Comparison of ENCODE assay signal across 17 cellular contexts in the genomic region with DNA sequence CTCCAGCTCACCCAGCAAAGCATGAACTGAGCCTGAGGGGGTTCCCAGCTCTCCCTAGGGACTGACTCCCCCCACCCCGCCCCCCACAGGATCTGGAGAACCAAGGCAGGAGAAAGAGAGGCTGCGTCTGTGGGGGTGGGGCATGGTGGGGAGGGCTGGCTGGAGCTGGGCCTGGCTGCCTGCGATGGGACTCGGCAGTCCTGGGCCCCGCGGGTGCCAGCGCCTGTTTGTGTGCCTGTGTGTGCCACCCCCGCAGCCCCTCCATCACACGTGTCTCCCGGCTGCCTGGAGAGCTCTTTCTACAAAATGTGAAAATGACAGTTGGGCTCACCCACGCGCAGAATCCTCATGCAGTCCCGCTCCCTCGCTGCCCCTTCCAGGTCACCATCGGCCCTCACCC. TPM values are rescaled to one million over a fixed set of nuclear protein-coding genes. Genes with fewer than 3 reads are reported as not detected.
DNase-seq lines count a peak whose midpoint lies in the region; ATAC-seq and TF ChIP-seq lines count a peak whose summit lies in the region.
"Had no signal": no experiment of that assay in that cellular context is flagged by ENCODE, and none has a peak within 500 bp of the region (broad histone marks: within the 10 kb centered on the region; RNA-seq: fewer than 3 reads in every experiment).

No MANE protein-coding gene starts in this region.

- no peak overlapping the region for H3K27ac Mint-ChIP-seq in activated naive CD4-positive, alpha-beta T cell treated with anti-CD3 and anti-CD28 coated beads, Interleukin-2, amount 10 ng/mL, durations not matched to agents 7 days and 5 days
- H3K27ac Mint-ChIP-seq in stimulated activated naive B cell treated with anti-CD40 and anti-IgM and Interleukin-4, amounts not matched to agents 10 μg/mL and 1 μg/mL and 100 μg/mL, for 72 hours, result no peak overlapping the region
- H3K27ac Mint-ChIP-seq: nephron had no signal

- H3K27ac ChIP-seq in OCI-LY7 (ENCODE audit: low read depth, low read length, poor library complexity, severe bottlenecking), result no peak overlapping the region
- H3K27ac ChIP-seq: gastrocnemius medialis, RWPE1, tibial artery had no signal

- peaks cover 52% of the 10 kb centered on the region for H3K27me3 Mint-ChIP-seq in activated naive CD4-positive, alpha-beta T cell treated with anti-CD3 and anti-CD28 coated beads, Interleukin-2, amount 10 ng/mL, durations not matched to agents 7 days and 5 days
- H3K27me3 Mint-ChIP-seq in stimulated activated naive B cell treated with anti-CD40 and anti-IgM and Interleukin-4, amounts not matched to agents 10 μg/mL and 1 μg/mL and 100 μg/mL, for 72 hours, result peaks cover 51 to 74% of the 10 kb centered on the region in 2 donors

- intact Hi-C loops in OCI-LY7 (cut with micrococcal nuclease; ENCODE audit: unreplicated experiment), result no loop called here

- no peaks in the 10 kb centered on the region for H3K36me3 ChIP-seq in OCI-LY7 (ENCODE audit: insufficient read depth, low read length)
- H3K36me3 ChIP-seq: gastrocnemius medialis, tibial artery had no signal

- POLR2A ChIA-PET in OCI-LY7 (lab: Charles Lee), result no interaction called here

- H3K4me3 ChIP-seq in OCI-LY7 (ENCODE audit: low read depth, low read length, poor library complexity, severe bottlenecking), result no peak overlapping the region
- H3K4me3 ChIP-seq: gastrocnemius medialis, tibial artery had no signal

- H3K9me3 ChIP-seq in OCI-LY7 (ENCODE audit: low read length), result no peaks in the 10 kb centered on the region
- H3K9me3 ChIP-seq: gastrocnemius medialis, tibial artery had no signal

- no TSS peak for BruUV-seq in OCI-LY7 (replicated peaks; lab: Mats Ljungman, UMichigan)

- H3K9me2 ChIP-seq in OCI-LY7 (ENCODE audit: insufficient read depth, low read length), result no peaks in the 10 kb centered on the region

- peaks cover 22% of the 10 kb centered on the region for H3K4me1 ChIP-seq in OCI-LY7 (ENCODE audit: insufficient read depth, low read length, poor library complexity, severe bottlenecking)
- H3K4me1 ChIP-seq: gastrocnemius medialis had no signal

- TF ChIP-seq CTCF in OCI-LY7 (conservative IDR thresholded peaks at IDR 0.05; ENCODE audit: low read length), result no peak

- H3K79me2 ChIP-seq in OCI-LY7 (ENCODE audit: insufficient read depth, low read depth, low read length), result no peaks in the 10 kb centered on the region

- H3K36me3 Mint-ChIP-seq in activated naive CD4-positive, alpha-beta T cell treated with anti-CD3 and anti-CD28 coated beads, Interleukin-2, amount 10 ng/mL, durations not matched to agents 7 days and 5 days, result peaks cover 2% of the 10 kb centered on the region
- peaks cover 0 to 2% of the 10 kb centered on the region in 2 donors for H3K36me3 Mint-ChIP-seq in stimulated activated naive B cell treated with anti-CD40 and anti-IgM and Interleukin-4, amounts not matched to agents 10 μg/mL and 1 μg/mL and 100 μg/mL, for 72 hours

- H3K4me1 Mint-ChIP-seq in activated naive CD4-positive, alpha-beta T cell treated with anti-CD3 and anti-CD28 coated beads, Interleukin-2, amount 10 ng/mL, durations not matched to agents 7 days and 5 days, result peaks cover 33% of the 10 kb centered on the region
- peaks cover 12 to 22% of the 10 kb centered on the region in 2 donors for H3K4me1 Mint-ChIP-seq in stimulated activated naive B cell treated with anti-CD40 and anti-IgM and Interleukin-4, amounts not matched to agents 10 μg/mL and 1 μg/mL and 100 μg/mL, for 72 hours

- H3K9me3 Mint-ChIP-seq in activated naive CD4-positive, alpha-beta T cell treated with anti-CD3 and anti-CD28 coated beads, Interleukin-2, amount 10 ng/mL, durations not matched to agents 7 days and 5 days, result peaks cover 5% of the 10 kb centered on the region
- peaks cover 3 to 8% of the 10 kb centered on the region in 2 donors for H3K9me3 Mint-ChIP-seq in stimulated activated naive B cell treated with anti-CD40 and anti-IgM and Interleukin-4, amounts not matched to agents 10 μg/mL and 1 μg/mL and 100 μg/mL, for 72 hours

- 0 out of 2 replicates have a peak overlapping the region, but pooled peaks have one; percentile 12 for H3K4me2 ChIP-seq in OCI-LY7 (ENCODE audit: low read length)

- peak; percentile 32 for DNase-seq in activated naive CD4-positive, alpha-beta T cell treated with Interleukin-2 at 50 U/mL for 16 hours
- no peak for DNase-seq in activated naive CD4-positive, alpha-beta T cell treated with anti-CD3 and anti-CD28 coated beads, Interleukin-2, amount 10 ng/mL, durations not matched to agents 7 days and 5 days
- DNase-seq in OCI-LY7 (ENCODE audit: low spot score), result no peak
- DNase-seq in left kidney (ENCODE audit: low read depth, low spot score), result peak; percentile 45
- DNase-seq in stimulated activated naive B cell treated with anti-CD40 and anti-IgM and Interleukin-4, amounts not matched to agents 10 μg/mL and 1 μg/mL and 100 μg/mL, for 72 hours, result no peak
- DNase-seq in left lobe of liver (ENCODE audit: low spot score), result no peak
- DNase-seq: central memory CD4-positive, alpha-beta T cell; gastrocnemius medialis; GOT3; Karpas-422; mesendoderm; NCI-H2081; tibial artery had no signal

- CTCF ChIA-PET in activated naive CD4-positive, alpha-beta T cell treated with anti-CD3 and anti-CD28 coated beads, Interleukin-2, amount 10 ng/mL, durations not matched to agents 7 days and 5 days (lab: Charles Lee), result interaction anchor here (1.1 kb wide), 1 partner anchor 408 kb away, joined by 3 read pairs; no protein-coding TSS in a partner anchor
- CTCF ChIA-PET in OCI-LY7 (lab: Charles Lee; ENCODE audit: unreplicated experiment), result interaction anchor here (0.7 kb wide), 1 partner anchor 97 kb away, joined by 3 read pairs; the partner anchor contains the start of gene ATF4

- no peaks in the 10 kb centered on the region for H4K20me1 ChIP-seq in OCI-LY7 (ENCODE audit: insufficient read depth, low read length)

- H3K4me3 Mint-ChIP-seq in activated naive CD4-positive, alpha-beta T cell treated with anti-CD3 and anti-CD28 coated beads, Interleukin-2, amount 10 ng/mL, durations not matched to agents 7 days and 5 days, result no peak overlapping the region
- peak overlapping the region in 1 of 2 donors; percentile 8 for H3K4me3 Mint-ChIP-seq in stimulated activated naive B cell treated with anti-CD40 and anti-IgM and Interleukin-4, amounts not matched to agents 10 μg/mL and 1 μg/mL and 100 μg/mL, for 72 hours
- H3K4me3 Mint-ChIP-seq: nephron had no signal

- H2AFZ ChIP-seq in OCI-LY7 (ENCODE audit: low read length), result no peak overlapping the region

- peak; percentile 44 to 64 for ATAC-seq in stimulated activated naive B cell treated with anti-CD40 and anti-IgM and Interleukin-4, amounts not matched to agents 10 μg/mL and 1 μg/mL and 100 μg/mL, for 72 hours (replicated peaks)
- ATAC-seq in GM21390 (IDR thresholded peaks at IDR 0.05; ENCODE audit: unreplicated experiment) (no peak), left lobe of liver (no peak), GM19467 (IDR thresholded peaks at IDR 0.05; ENCODE audit: unreplicated experiment) (no peak)
- ATAC-seq: gastrocnemius medialis had no signal

RNA-seq across cellular contexts. Expression of gene CACNA1I, which starts 46.8 kb away (rescaled TPM):
- 0.03 TPM in 2 replicates for total RNA-seq in OCI-LY7 (2014; rRNA removed; shearing (Covaris generic))
- total RNA-seq in OCI-LY7 (2022), result 0.17 TPM in 1 of 2 replicates, not detected in the other
- 0.05 TPM for total RNA-seq in left lobe of liver
- total RNA-seq: gastrocnemius medialis had no signal

Comparison
In these comparisons a context has a peak if more than half of its experiments do, and no peak if none do; other contexts are left out.
1. DNase-seq: peak in activated naive CD4-positive, alpha-beta T cell treated with Interleukin-2 at 50 U/mL for 16 hours (single experiment) and left kidney (single experiment); none in activated naive CD4-positive, alpha-beta T cell treated with anti-CD3 and anti-CD28 coated beads, Interleukin-2, amount 10 ng/mL, durations not matched to agents 7 days and 5 days (single experiment), OCI-LY7 (single experiment), stimulated activated naive B cell treated with anti-CD40 and anti-IgM and Interleukin-4, amounts not matched to agents 10 μg/mL and 1 μg/mL and 100 μg/mL, for 72 hours (single experiment) and left lobe of liver (single experiment).
2. ATAC-seq: peak in stimulated activated naive B cell treated with anti-CD40 and anti-IgM and Interleukin-4, amounts not matched to agents 10 μg/mL and 1 μg/mL and 100 μg/mL, for 72 hours (2 of 2); none in GM21390 (single experiment), left lobe of liver (single experiment) and GM19467 (single experiment).